Comparison of ENCODE assay signal across 8 cellular contexts in genomic region chr11:61826930-61827572, GRCh38. TPM values are rescaled to one million over a fixed set of nuclear protein-coding genes. Genes with fewer than 3 reads are reported as not detected.
DNase-seq lines count a peak whose midpoint lies in the region; ATAC-seq and TF ChIP-seq lines count a peak whose summit lies in the region.

No MANE protein-coding gene starts in this region.

- no peak overlapping the region for H3K4me3 ChIP-seq in CD4-positive, CD25-positive, alpha-beta regulatory T cell (ENCODE audit: low read depth, low read length)
- no peak overlapping the region for H3K4me3 ChIP-seq in mammary epithelial cell (replicated peaks in 1 of 3; ENCODE audit: insufficient read depth in 1 of 3, low read depth in 2 of 3, low read length in 3 of 3)
- peak overlapping the region; percentile 54 for H3K4me3 ChIP-seq in lung
- H3K4me3 ChIP-seq in transverse colon, result peak overlapping the region; percentile 30 to 48 (median 38)

- peak overlapping the region; percentile 81 for H2AFZ ChIP-seq in mammary epithelial cell (ENCODE audit: low read depth, low read length)

- peak overlapping the region; percentile 35 to 75 (median 52) for H3K4me3 Mint-ChIP-seq in CD4-positive, CD25-positive, alpha-beta regulatory T cell

- H3K27me3 ChIP-seq in CD4-positive, CD25-positive, alpha-beta regulatory T cell (ENCODE audit: control insufficient read depth, insufficient read depth, low read length), result peaks cover 4% of the 10 kb centered on the region
- H3K27me3 ChIP-seq in mammary epithelial cell (ENCODE audit: insufficient read depth, low read length) (no peaks in the 10 kb centered on the region), lung (ENCODE audit: control insufficient read depth, insufficient read depth) (no peaks in the 10 kb centered on the region), transverse colon (peaks cover 33% of the 10 kb centered on the region)

- no peaks in the 10 kb centered on the region for H3K36me3 Mint-ChIP-seq in CD4-positive, CD25-positive, alpha-beta regulatory T cell

- no TSS peak for BruUV-seq in mammary epithelial cell (replicated peaks; lab: Mats Ljungman, UMichigan)

- no peaks in the 10 kb centered on the region for H3K9me3 ChIP-seq in CD4-positive, CD25-positive, alpha-beta regulatory T cell (ENCODE audit: control insufficient read depth in 2 of 2, low read length in 2 of 2)
- H3K9me3 ChIP-seq in mammary epithelial cell (replicated peaks; ENCODE audit: insufficient read depth, low read length) (no peaks in the 10 kb centered on the region), lung (ENCODE audit: control insufficient read depth in 2 of 2, insufficient read depth in 1 of 2, low read length in 1 of 2) (peaks cover 0 to 1% of the 10 kb centered on the region in 2 donors), transverse colon (no peaks in the 10 kb centered on the region)

- no peak for TF ChIP-seq EP300 in transverse colon (IDR thresholded peaks at IDR 0.05; ENCODE audit: low read depth)

- H3K27ac ChIP-seq in CD4-positive, CD25-positive, alpha-beta regulatory T cell (ENCODE audit: insufficient read depth, low read length, poor library complexity, severe bottlenecking), result no peak overlapping the region
- no peak overlapping the region for H3K27ac ChIP-seq in mammary epithelial cell (ENCODE audit: insufficient read depth, low read depth, low read length)
- peak overlapping the region; percentile 87 to 90 for H3K27ac ChIP-seq in lung (ENCODE audit: low read depth in 1 of 2, low read length in 1 of 2)
- H3K27ac ChIP-seq in transverse colon, result peak overlapping the region; percentile 72 to 82 (median 75)

- no peaks in the 10 kb centered on the region for H3K36me3 ChIP-seq in CD4-positive, CD25-positive, alpha-beta regulatory T cell (ENCODE audit: control insufficient read depth, insufficient read depth, low read length)
- no peaks in the 10 kb centered on the region for H3K36me3 ChIP-seq in mammary epithelial cell (ENCODE audit: insufficient read depth, low read length)
- no peaks in the 10 kb centered on the region for H3K36me3 ChIP-seq in lung (ENCODE audit: control insufficient read depth in 2 of 2, insufficient read depth in 2 of 2, low read length in 2 of 2)
- H3K36me3 ChIP-seq in transverse colon, result no peaks in the 10 kb centered on the region

- no peak overlapping the region for H3K9ac ChIP-seq in mammary epithelial cell (ENCODE audit: insufficient read depth, low read length)

- WGBS in mammary epithelial cell (ENCODE audit: low coverage, missing lambda C conversion rate), result 94% methylated on average over 19 of the region's 23 CpGs
- 15% methylated on average over 23 of the region's 23 CpGs for WGBS in lung, 2 donors
- 16 to 38% methylated on average over 6 to 23 of the region's 23 CpGs for WGBS in transverse colon (ENCODE audit: low coverage in 1 of 2), 2 donors

- H4K20me1 ChIP-seq in mammary epithelial cell (ENCODE audit: insufficient read depth, low read length), result no peaks in the 10 kb centered on the region

- H3K4me2 ChIP-seq in mammary epithelial cell (ENCODE audit: insufficient read depth, low read depth, low read length), result peak overlapping the region; percentile 94

- in situ Hi-C loops in mammary epithelial cell (cut with MboI; ENCODE audit: low sequenced_read_pairs in 2 of 2), result no loop called here
- in situ Hi-C loops in transverse colon (cut with MboI; ENCODE audit: low pct_ligation_motif_present in 1 of 4, low pct_unique_long_range_greater_than_20kb in 1 of 4, low sequenced_read_pairs in 3 of 4), result no loop called here

- intact Hi-C loops in mammary epithelial cell (cut with micrococcal nuclease), result no loop called here
- intact Hi-C loops in transverse colon (cut with DNase I; ENCODE audit: low total_unique reads), result no loop called here

- H3K27ac Mint-ChIP-seq in CD4-positive, CD25-positive, alpha-beta regulatory T cell, result peak overlapping the region in 1 of 3 donors; percentile 43

- peaks cover 39% of the 10 kb centered on the region for H3K79me2 ChIP-seq in mammary epithelial cell (ENCODE audit: insufficient read depth, low read length)

- peaks cover 21% of the 10 kb centered on the region for H3K4me1 ChIP-seq in CD4-positive, CD25-positive, alpha-beta regulatory T cell (ENCODE audit: control insufficient read depth, insufficient read depth, low read length, poor library complexity, severe bottlenecking)
- peaks cover 11% of the 10 kb centered on the region for H3K4me1 ChIP-seq in mammary epithelial cell (ENCODE audit: insufficient read depth, low read length)
- peaks cover 0 to 10% of the 10 kb centered on the region in 2 donors for H3K4me1 ChIP-seq in lung (ENCODE audit: control insufficient read depth in 2 of 2, insufficient read depth in 2 of 2, low read length in 2 of 2)
- peaks cover 3 to 42% (median 21%) of the 10 kb centered on the region in 4 donors for H3K4me1 ChIP-seq in transverse colon

- CTCF ChIA-PET in mammary epithelial cell (lab: Charles Lee; ENCODE audit: low non-redundant PET), result no interaction called here

- TF ChIP-seq POLR2A in transverse colon (IDR thresholded peaks at IDR 0.05), result no peak

- TF ChIP-seq CTCF in GM20000 (IDR thresholded peaks at IDR 0.05; ENCODE audit: extremely low read depth, missing control alignments), result no peak
- no peak for TF ChIP-seq CTCF in mammary epithelial cell (conservative IDR thresholded peaks at IDR 0.05 in 1 of 2, IDR thresholded peaks at IDR 0.05 in 1 of 2; ENCODE audit: extremely low read depth in 1 of 2, insufficient read depth in 1 of 2, low read depth in 1 of 2, low read length in 2 of 2)
- no peak for TF ChIP-seq CTCF in lung (IDR thresholded peaks at IDR 0.05; ENCODE audit: control extremely low read depth, extremely low read depth)
- no peak for TF ChIP-seq CTCF in transverse colon (IDR thresholded peaks at IDR 0.05)

- no peak for DNase-seq in CD4-positive, CD25-positive, alpha-beta regulatory T cell
- DNase-seq in GM20000 (ENCODE audit: low spot score) (peak; percentile 45), NCI-H146 (lab: John Stamatoyannopoulos, UW) (peak; percentile 74), mammary epithelial cell (no peak), lung (ENCODE audit: low spot score) (peak; percentile 35), transverse colon (no peak)
- DNase-seq in activated effector memory CD4-positive, alpha-beta T cell treated with anti-CD3 and anti-CD28 coated beads, Interleukin-2, amount 50 U/mL, for 16 hours, result no peak
- DNase-seq in activated CD4-positive, CD25-positive, alpha-beta regulatory T cell treated with anti-CD3 and anti-CD28 coated beads, Interleukin-2, amount 50 U/mL, for 72 hours, result no peak

- no peak for ATAC-seq in CD4-positive, CD25-positive, alpha-beta regulatory T cell (ENCODE audit: low read depth in 2 of 2)
- no peak for ATAC-seq in lung (ENCODE audit: insufficient read depth, low FRiP score)

- dilution Hi-C loops in mammary epithelial cell (cut with HindIII; ENCODE audit: low sequenced_read_pairs), result no loop called here

- peaks cover 0 to 1% (median 0%) of the 10 kb centered on the region in 7 donors for H3K9me3 Mint-ChIP-seq in CD4-positive, CD25-positive, alpha-beta regulatory T cell

- H3K4me1 Mint-ChIP-seq in CD4-positive, CD25-positive, alpha-beta regulatory T cell, result peaks cover 0 to 16% (median 3%) of the 10 kb centered on the region in 4 donors

- peaks cover 82% of the 10 kb centered on the region for H3K27me3 Mint-ChIP-seq in CD4-positive, CD25-positive, alpha-beta regulatory T cell

RNA-seq across cellular contexts. Expression of gene FADS2, which starts 1.0 kb away (rescaled TPM):
- total RNA-seq in CD4-positive, CD25-positive, alpha-beta regulatory T cell, result 19.7 TPM
- 10 to 100 TPM in 1 of 4 donors, under 1 TPM in 2, not detected in 1; 0.23 to 13.6 (median 0.65) TPM for polyA plus RNA-seq in CD4-positive, CD25-positive, alpha-beta regulatory T cell
- 100 to 1,000 TPM in 1 of 2 donors, 10 to 100 TPM in 1; 70.7 to 222 TPM for total RNA-seq in mammary epithelial cell
- 314 TPM for polyA plus RNA-seq in mammary epithelial cell
- polyA minus RNA-seq in mammary epithelial cell, result 502 TPM
- total RNA-seq in lung, result 100 to 1,000 TPM in 1 of 2 donors, 10 to 100 TPM in 1; 44.5 to 165 TPM
- 10 to 100 TPM; 58.9 to 98.6 TPM for polyA plus RNA-seq in lung
- 10 to 100 TPM in 1 of 4 donors, 1 to 10 TPM in 3; 2.7 to 28.8 (median 3.9) TPM for total RNA-seq in transverse colon

RNA-seq across cellular contexts. Expression of gene FADS1, which starts 10.2 kb away (rescaled TPM):
- total RNA-seq in CD4-positive, CD25-positive, alpha-beta regulatory T cell, result 9.1 TPM
- polyA plus RNA-seq in CD4-positive, CD25-positive, alpha-beta regulatory T cell, result 1 to 10 TPM in 1 of 4 donors, under 1 TPM in 1, not detected in 2; 0.35 to 3.1 TPM
- total RNA-seq in mammary epithelial cell (10 to 100 TPM; 32.9 to 38.8 TPM), lung (100 to 1,000 TPM in 1 of 2 donors, 10 to 100 TPM in 1; 35.7 to 102 TPM), transverse colon (10 to 100 TPM in 1 of 4 donors, 1 to 10 TPM in 3; 2.2 to 13.8 (median 3.7) TPM)
- polyA plus RNA-seq in mammary epithelial cell (56.1 TPM), lung (10 to 100 TPM; 35.1 to 54.3 TPM)
- polyA minus RNA-seq in mammary epithelial cell, result 31.0 TPM

RNA-seq across cellular contexts. Expression of gene FEN1, which starts 34.3 kb away (rescaled TPM):
- total RNA-seq in CD4-positive, CD25-positive, alpha-beta regulatory T cell, result 13.2 TPM
- polyA plus RNA-seq in CD4-positive, CD25-positive, alpha-beta regulatory T cell, result 10 to 100 TPM; 19.4 to 24.5 (median 22.2) TPM
- total RNA-seq in mammary epithelial cell, result 10 to 100 TPM; 11.7 to 46.1 TPM
- 65.0 TPM for polyA plus RNA-seq in mammary epithelial cell
- polyA minus RNA-seq in mammary epithelial cell, result 96.1 TPM
- total RNA-seq in lung, result 10 to 100 TPM in 1 of 2 donors, 1 to 10 TPM in 1; 6.4 to 13.2 TPM
- polyA plus RNA-seq in lung, result 10 to 100 TPM in 1 of 2 donors, 1 to 10 TPM in 1; 7.7 to 12.6 TPM
- total RNA-seq in transverse colon, result 1 to 10 TPM in 3 of 4 donors, under 1 TPM in 1; 1.00 to 9.4 (median 4.5) TPM

RNA-seq across cellular contexts. Expression of gene TMEM258, which starts 34.7 kb away (rescaled TPM):
- 71.7 TPM for total RNA-seq in CD4-positive, CD25-positive, alpha-beta regulatory T cell
- 100 to 1,000 TPM; 207 to 283 (median 238) TPM for polyA plus RNA-seq in CD4-positive, CD25-positive, alpha-beta regulatory T cell
- total RNA-seq in mammary epithelial cell (10 to 100 TPM; 48.2 to 99.7 TPM), lung (100 to 1,000 TPM in 1 of 2 donors, 10 to 100 TPM in 1; 43.9 to 118 TPM), transverse colon (10 to 100 TPM in 3 of 4 donors, 1 to 10 TPM in 1; 8.2 to 34.7 (median 23.7) TPM)
- polyA plus RNA-seq in mammary epithelial cell (202 TPM), lung (100 to 1,000 TPM; 208 to 229 TPM)
- polyA minus RNA-seq in mammary epithelial cell, result 79.7 TPM

Comparison
In these comparisons a context has a peak if more than half of its experiments do, and no peak if none do; other contexts are left out.
1. DNase-seq: peak in GM20000 (single experiment), NCI-H146 (single experiment) and lung (single experiment); none in CD4-positive, CD25-positive, alpha-beta regulatory T cell (0 of 3), mammary epithelial cell (single experiment), transverse colon (single experiment), activated effector memory CD4-positive, alpha-beta T cell treated with anti-CD3 and anti-CD28 coated beads, Interleukin-2, amount 50 U/mL, for 16 hours (single experiment) and activated CD4-positive, CD25-positive, alpha-beta regulatory T cell treated with anti-CD3 and anti-CD28 coated beads, Interleukin-2, amount 50 U/mL, for 72 hours (single experiment).
2. H3K27ac ChIP-seq: peak in lung (2 of 2) and transverse colon (4 of 4); none in CD4-positive, CD25-positive, alpha-beta regulatory T cell (single experiment) and mammary epithelial cell (single experiment).
3. H3K4me3 ChIP-seq: peak in lung (single experiment) and transverse colon (4 of 4); none in CD4-positive, CD25-positive, alpha-beta regulatory T cell (single experiment) and mammary epithelial cell (0 of 3).